ENCODE assay signal across 11 cellular contexts in genomic region chr5:76326559-76327351, GRCh38.
A peak's percentile ranks its signal among the peaks of the same experiment; 100 is the strongest.
DNase-seq lines count a peak whose midpoint lies in the region; ATAC-seq, FAIRE-seq and TF ChIP-seq lines count a peak whose summit lies in the region.
"Had no signal": no experiment of that assay in that cellular context is flagged by ENCODE, and none has a peak within 500 bp of the region (broad histone marks: within the 10 kb centered on the region; RNA-seq: fewer than 3 reads in every experiment).

No MANE protein-coding gene starts in this region.

- H3K4me3 ChIP-seq in NT2/D1 (ENCODE audit: insufficient read length, low read depth) (no peak overlapping the region), hepatocyte (no peak overlapping the region), trophoblast cell (ENCODE audit: low read depth, low read length) (no peak overlapping the region)
- H3K4me3 ChIP-seq: coronary artery had no signal

- H2AK5ac ChIP-seq in trophoblast cell (ENCODE audit: low read length) = no peak overlapping the region

- H3K27ac ChIP-seq in hepatocyte (peak overlapping the region; percentile 28), trophoblast cell (ENCODE audit: low read depth, low read length) (no peak overlapping the region)

- no peaks in the 10 kb centered on the region for H3K36me3 ChIP-seq in NT2/D1 (ENCODE audit: insufficient read depth, insufficient read length, low read length)
- no peaks in the 10 kb centered on the region for H3K36me3 ChIP-seq in hepatocyte (replicated peaks; ENCODE audit: insufficient read depth, low read depth)
- H3K36me3 ChIP-seq in trophoblast cell (ENCODE audit: control insufficient read depth in 1 of 2, insufficient read depth in 2 of 2, low read length in 2 of 2) = no peaks in the 10 kb centered on the region

- H3K79me1 ChIP-seq in trophoblast cell (ENCODE audit: low read length) = no peaks in the 10 kb centered on the region

- peak overlapping the region; percentile 56 for H4K8ac ChIP-seq in trophoblast cell (ENCODE audit: low read depth, low read length)

- H3K9ac ChIP-seq in NT2/D1 (ENCODE audit: insufficient read length, low read depth) = no peak overlapping the region
- no peak overlapping the region for H3K9ac ChIP-seq in trophoblast cell (ENCODE audit: low read length)

- peak overlapping the region; percentile 28 for H2BK5ac ChIP-seq in trophoblast cell (ENCODE audit: low read depth, low read length, poor library complexity)

- FAIRE-seq in D721Med (lab: Jason Lieb, UNC) = peak; percentile 74
- FAIRE-seq: urothelium cell line had no signal

- no peak for ATAC-seq in GM18511 (IDR thresholded peaks at IDR 0.05; ENCODE audit: unreplicated experiment)

- H3K14ac ChIP-seq in trophoblast cell (ENCODE audit: low read length) = peak overlapping the region; percentile 50

- peaks cover 1% of the 10 kb centered on the region for H3K4me1 ChIP-seq in NT2/D1 (ENCODE audit: insufficient read depth, insufficient read length)
- H3K4me1 ChIP-seq in hepatocyte (ENCODE audit: insufficient read depth) = peaks cover 17% of the 10 kb centered on the region
- H3K4me1 ChIP-seq in trophoblast cell (ENCODE audit: control insufficient read depth in 1 of 2, insufficient read depth in 2 of 2, low read length in 2 of 2) = peaks cover 6 to 9% of the 10 kb centered on the region in 2 experiments

- H3K9me3 ChIP-seq in NT2/D1 (ENCODE audit: insufficient read depth, low read length) (no peaks in the 10 kb centered on the region), hepatocyte (ENCODE audit: low read depth) (no peaks in the 10 kb centered on the region), trophoblast cell (ENCODE audit: insufficient read depth, low read depth, low read length) (no peaks in the 10 kb centered on the region)

- H3K4me2 ChIP-seq in hepatocyte (peak overlapping the region; percentile 22), trophoblast cell (ENCODE audit: low read length) (peak overlapping the region; percentile 8)

- H2BK120ac ChIP-seq in trophoblast cell (ENCODE audit: insufficient read depth, low read length, poor library complexity) = no peak overlapping the region

- no peak for TF ChIP-seq CTCF in D721Med (IDR thresholded peaks at IDR 0.05; ENCODE audit: insufficient read depth, missing control alignments)
- TF ChIP-seq CTCF in hepatocyte (IDR thresholded peaks at IDR 0.05; ENCODE audit: poor library complexity) = no peak

- H2BK12ac ChIP-seq in trophoblast cell (ENCODE audit: low read length) = peak overlapping the region; percentile 27

- H3K23ac ChIP-seq in trophoblast cell (ENCODE audit: low read length) = no peak overlapping the region

- H3K4ac ChIP-seq in trophoblast cell (ENCODE audit: low read depth, low read length) = no peak overlapping the region

- H4K20me1 ChIP-seq in hepatocyte (ENCODE audit: insufficient read depth, poor library complexity, severe bottlenecking) = no peaks in the 10 kb centered on the region

- H3K18ac ChIP-seq in trophoblast cell (ENCODE audit: low read length) = no peak overlapping the region

- H2AFZ ChIP-seq in hepatocyte (no peak overlapping the region), trophoblast cell (ENCODE audit: insufficient read depth, low read length, poor library complexity) (no peak overlapping the region)

- peaks cover 5% of the 10 kb centered on the region for H3K27me3 ChIP-seq in NT2/D1 (ENCODE audit: insufficient read depth, insufficient read length)
- no peaks in the 10 kb centered on the region for H3K27me3 ChIP-seq in hepatocyte
- H3K27me3 ChIP-seq in trophoblast cell (ENCODE audit: insufficient read depth, low read length) = no peaks in the 10 kb centered on the region

- in situ Hi-C loops in G401 (cut with HindIII; ENCODE audit: low sequenced_read_pairs) = loop anchor here (5.0 kb wide), 1 partner anchor 66 kb away; no protein-coding TSS in a partner anchor

- no peaks in the 10 kb centered on the region for H3K9me2 ChIP-seq in hepatocyte (replicated peaks; ENCODE audit: insufficient read depth)

- 28% methylated on average over 12 of the region's 12 CpGs for WGBS in hepatocyte (ENCODE audit: low lambda C conversion rate, missing lambda C conversion rate)
- WGBS in trophoblast cell (ENCODE audit: extremely low coverage, insufficient coverage, insufficient read length) = no CpG with 5 or more reads among the region's 12 CpGs

- no peak overlapping the region for H4K91ac ChIP-seq in trophoblast cell (ENCODE audit: low read depth, low read length)

- H3K79me2 ChIP-seq in hepatocyte (no peaks in the 10 kb centered on the region), trophoblast cell (ENCODE audit: control insufficient read depth, insufficient read depth, low read length, poor library complexity) (peaks cover 2% of the 10 kb centered on the region)

- DNase-seq in D721Med (ENCODE audit: insufficient read length, low spot score) (peak; percentile 43), NT2/D1 (ENCODE audit: low read depth, low spot score) (peak; percentile 30), hepatocyte (ENCODE audit: low spot score) (no peak), trophoblast cell (no peak), G401 (ENCODE audit: low spot score) (no peak), HK-2 (ENCODE audit: unreplicated experiment) (no peak)
- DNase-seq: NCI-H526 treated with DMSO at 0.1 percent for 48 hours, occipital lobe had no signal

- H4K12ac ChIP-seq in trophoblast cell (ENCODE audit: low read depth, low read length) = peak overlapping the region; percentile 50

Comparison
In these comparisons a context has a peak if more than half of its experiments do, and no peak if none do; other contexts are left out.
1. DNase-seq: peak in D721Med (single experiment) and NT2/D1 (single experiment); none in hepatocyte (single experiment), trophoblast cell (0 of 2), G401 (single experiment) and HK-2 (single experiment).